Comparison of ENCODE assay signal across 8 cellular contexts in the genomic region with DNA sequence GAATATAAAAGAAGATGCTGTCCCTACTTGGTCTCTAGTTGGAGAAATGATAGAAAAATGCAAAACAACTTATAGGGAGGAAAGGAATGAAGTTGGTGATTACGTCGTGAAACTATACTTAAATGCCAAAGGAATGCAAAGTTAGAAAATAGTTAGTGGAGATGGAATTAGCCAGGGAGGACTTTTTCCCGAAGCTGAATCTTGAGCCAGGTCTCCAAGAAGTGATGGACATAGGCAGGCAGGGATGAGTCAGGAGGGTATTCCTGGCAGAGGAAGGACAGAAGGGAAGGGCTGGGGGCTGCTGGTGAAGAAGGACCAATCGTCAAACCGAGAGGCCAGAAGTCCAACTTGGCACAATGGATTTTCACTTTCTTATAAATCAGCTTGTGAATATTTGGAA. TPM values are rescaled to one million over a fixed set of nuclear protein-coding genes. Genes with fewer than 3 reads are reported as not detected.
DNase-seq lines count a peak whose midpoint lies in the region; ATAC-seq and TF ChIP-seq lines count a peak whose summit lies in the region.

No MANE protein-coding gene starts in this region.

- no peak overlapping the region for H2BK5ac ChIP-seq in mesendoderm (ENCODE audit: low read length)

- peaks cover 6% of the 10 kb centered on the region for H3K4me1 ChIP-seq in mesendoderm (ENCODE audit: control insufficient read depth, low read depth, low read length)

- no peak overlapping the region for H3K4ac ChIP-seq in mesendoderm (ENCODE audit: low read depth, low read length)

- H3K79me1 ChIP-seq in mesendoderm (ENCODE audit: low read length): peaks cover 9% of the 10 kb centered on the region

- no TSS peak for BruUV-seq in MCF 10A (replicated peaks; lab: Mats Ljungman, UMichigan)

- no peaks in the 10 kb centered on the region for H3K9me3 Mint-ChIP-seq in stimulated activated naive CD8-positive, alpha-beta T cell treated with anti-CD3 and anti-CD28 coated beads, Interleukin-15, Interleukin-2, amounts not matched to agents 100 ng/mL and 50 ng/mL, for 24 hours
- H3K9me3 Mint-ChIP-seq in MCF 10A (ENCODE audit: unreplicated experiment): no peaks in the 10 kb centered on the region

- no peak overlapping the region for H2BK15ac ChIP-seq in mesendoderm (replicated peaks; ENCODE audit: low read depth)

- POLR2A ChIA-PET in MCF 10A (lab: Yijun Ruan, JAX): interaction anchor here (0.6 to 5.3 kb wide), 20 partner anchors 9 to 283 kb away, joined by 3 to 87 read pairs (median 4); a partner anchor contains a TSS

- no peak for DNase-seq in stimulated activated naive CD8-positive, alpha-beta T cell treated with anti-CD3 and anti-CD28 coated beads, Interleukin-15, Interleukin-2, amounts not matched to agents 100 U/mL and 50 U/mL, for 24 hours
- peak; percentile 36 for DNase-seq in MCF 10A (ENCODE audit: unreplicated experiment)
- peak; percentile 41 for DNase-seq in mesendoderm
- DNase-seq in NCI-H2196 treated with DMSO at 0.1 percent for 48 hours (lab: John Stamatoyannopoulos, UW; ENCODE audit: unreplicated experiment): no peak
- no peak for DNase-seq in NCI-H748 treated with DMSO at 0.1 percent for 48 hours (lab: John Stamatoyannopoulos, UW)
- DNase-seq in D341Med (ENCODE audit: low spot score): no peak

- H4K5ac ChIP-seq in mesendoderm (ENCODE audit: low read length): no peak overlapping the region

- H3K27me3 ChIP-seq in mesendoderm (ENCODE audit: insufficient read depth, low read length, poor library complexity): no peaks in the 10 kb centered on the region

- H3K4me3 ChIP-seq in mesendoderm (ENCODE audit: low read length): no peak overlapping the region

- peaks cover 63% of the 10 kb centered on the region for H3K4me1 Mint-ChIP-seq in stimulated activated naive CD8-positive, alpha-beta T cell treated with anti-CD3 and anti-CD28 coated beads, Interleukin-15, Interleukin-2, amounts not matched to agents 100 ng/mL and 50 ng/mL, for 24 hours (ENCODE audit: low read depth)
- peaks cover 39% of the 10 kb centered on the region for H3K4me1 Mint-ChIP-seq in MCF 10A (ENCODE audit: insufficient read depth, unreplicated experiment)

- no peak overlapping the region for H3K23ac ChIP-seq in mesendoderm (ENCODE audit: low read length)

- H3K18ac ChIP-seq in mesendoderm (ENCODE audit: low read length): no peak overlapping the region

- H3K27ac ChIP-seq in mesendoderm (ENCODE audit: low read depth, low read length): no peak overlapping the region

- no peak overlapping the region for H2AK5ac ChIP-seq in mesendoderm (ENCODE audit: low read length)

- peak overlapping the region; percentile 9 for H3K4me2 ChIP-seq in mesendoderm (ENCODE audit: low read length)

- no peak for TF ChIP-seq CTCF in MCF 10A (IDR thresholded peaks at IDR 0.05; ENCODE audit: unreplicated experiment)

- intact Hi-C loops in MCF 10A (cut with micrococcal nuclease): loop anchor here (1.0 kb wide), 1 partner anchor 11 kb away; no protein-coding TSS in a partner anchor

- no peak overlapping the region for H2BK120ac ChIP-seq in mesendoderm (ENCODE audit: low read depth, low read length)

- H4K8ac ChIP-seq in mesendoderm (ENCODE audit: low read depth, low read length): no peak overlapping the region

- H3K36me3 ChIP-seq in mesendoderm (ENCODE audit: control insufficient read depth, insufficient read depth, low read length): no peaks in the 10 kb centered on the region

- CTCF ChIA-PET in MCF 10A (lab: Yijun Ruan, JAX): interaction anchor here (0.6 to 3.3 kb wide), 7 partner anchors 10 to 214 kb away, joined by 3 to 16 read pairs (median 4); a partner anchor contains a TSS

- no peaks in the 10 kb centered on the region for H3K27me3 Mint-ChIP-seq in stimulated activated naive CD8-positive, alpha-beta T cell treated with anti-CD3 and anti-CD28 coated beads, Interleukin-15, Interleukin-2, amounts not matched to agents 100 ng/mL and 50 ng/mL, for 24 hours
- H3K27me3 Mint-ChIP-seq in MCF 10A (ENCODE audit: insufficient read depth, unreplicated experiment): no peaks in the 10 kb centered on the region

- H3K27ac Mint-ChIP-seq in stimulated activated naive CD8-positive, alpha-beta T cell treated with anti-CD3 and anti-CD28 coated beads, Interleukin-15, Interleukin-2, amounts not matched to agents 100 ng/mL and 50 ng/mL, for 24 hours: no peak overlapping the region
- peak overlapping the region; percentile 17 for H3K27ac Mint-ChIP-seq in MCF 10A (ENCODE audit: low read depth, unreplicated experiment)

- H3K36me3 Mint-ChIP-seq in stimulated activated naive CD8-positive, alpha-beta T cell treated with anti-CD3 and anti-CD28 coated beads, Interleukin-15, Interleukin-2, amounts not matched to agents 100 ng/mL and 50 ng/mL, for 24 hours (ENCODE audit: low read depth): peaks cover 5% of the 10 kb centered on the region
- H3K36me3 Mint-ChIP-seq in MCF 10A (ENCODE audit: insufficient read depth, unreplicated experiment): peaks cover 6% of the 10 kb centered on the region

- no CpG with 5 or more reads among the region's 5 CpGs for WGBS in mesendoderm (ENCODE audit: extremely low coverage, insufficient coverage, low lambda C conversion rate)

- peak overlapping the region; percentile 87 for H3K4me3 Mint-ChIP-seq in stimulated activated naive CD8-positive, alpha-beta T cell treated with anti-CD3 and anti-CD28 coated beads, Interleukin-15, Interleukin-2, amounts not matched to agents 100 ng/mL and 50 ng/mL, for 24 hours
- peak overlapping the region; percentile 79 for H3K4me3 Mint-ChIP-seq in MCF 10A (ENCODE audit: unreplicated experiment)

- no peak for ATAC-seq in stimulated activated naive CD8-positive, alpha-beta T cell treated with anti-CD3 and anti-CD28 coated beads, Interleukin-15, Interleukin-2, amounts not matched to agents 100 U/mL and 50 U/mL, for 24 hours
- no peak for ATAC-seq in HG03469 (IDR thresholded peaks at IDR 0.05; ENCODE audit: unreplicated experiment)

- peaks cover 17% of the 10 kb centered on the region for H3K79me2 ChIP-seq in mesendoderm (ENCODE audit: control insufficient read depth, insufficient read depth, low read length)

- H3K56ac ChIP-seq in mesendoderm (ENCODE audit: low read length): no peak overlapping the region

- H3K9ac ChIP-seq in mesendoderm (ENCODE audit: low read length): peak overlapping the region; percentile 94

RNA-seq across cellular contexts. Expression of a gene that starts 1.8 kb away (rescaled TPM):
- total RNA-seq in MCF 10A (2022): 20.2 and 20.6 TPM in 2 replicates
- 5.2 TPM for polyA plus RNA-seq in mesendoderm (2013, experiment 1 of 2)
- polyA plus RNA-seq in mesendoderm (2013, experiment 2 of 2): 5.2 TPM

RNA-seq across cellular contexts. Expression of a gene that starts 56.3 kb away (rescaled TPM):
- 77.1 and 97.1 TPM in 2 replicates for total RNA-seq in MCF 10A (2022)
- 80.1 TPM for polyA plus RNA-seq in mesendoderm (2013, experiment 1 of 2)
- 82.8 TPM for polyA plus RNA-seq in mesendoderm (2013, experiment 2 of 2)

RNA-seq across cellular contexts. Expression of a gene that starts 56.3 kb away (rescaled TPM):
- 107 and 113 TPM in 2 replicates for total RNA-seq in MCF 10A (2022)
- 88.0 TPM for polyA plus RNA-seq in mesendoderm (2013, experiment 1 of 2)
- 89.9 TPM for polyA plus RNA-seq in mesendoderm (2013, experiment 2 of 2)

Comparison
In these comparisons a context has a peak if more than half of its experiments do, and no peak if none do; other contexts are left out.
1. DNase-seq: peak in MCF 10A (single experiment) and mesendoderm (single experiment); none in stimulated activated naive CD8-positive, alpha-beta T cell treated with anti-CD3 and anti-CD28 coated beads, Interleukin-15, Interleukin-2, amounts not matched to agents 100 U/mL and 50 U/mL, for 24 hours (single experiment), NCI-H2196 treated with DMSO at 0.1 percent for 48 hours (single experiment), NCI-H748 treated with DMSO at 0.1 percent for 48 hours (single experiment) and D341Med (single experiment).